Comparison of ENCODE assay signal across 20 cellular contexts in genomic region chr3:188605960-188606359, GRCh38.
DNase-seq lines count a peak whose midpoint lies in the region; ATAC-seq and TF ChIP-seq lines count a peak whose summit lies in the region.
"Had no signal": no experiment of that assay in that cellular context is flagged by ENCODE, and none has a peak within 500 bp of the region (broad histone marks: within the 10 kb centered on the region; RNA-seq: fewer than 3 reads in every experiment).

No MANE protein-coding gene starts in this region.

- no peak for TF ChIP-seq POLR2A in esophagus muscularis mucosa (IDR thresholded peaks at IDR 0.05; ENCODE audit: low read depth)

- H3K27ac Mint-ChIP-seq in T-helper 17 cell = peak overlapping the region; percentile 19
- H3K27ac Mint-ChIP-seq: activated naive CD4-positive, alpha-beta T cell treated with anti-CD3 and anti-CD28 coated beads, Interleukin-2, amount 50 U/mL, for 24 hours; nephron progenitor cell; T-helper 1 cell treated with Interleukin-12 subunit alpha and Interleukin-12 subunit beta and Interleukin-4 antibody, amounts not matched to agents 30 μg/mL and 1 μg/mL, for 36 hours had no signal

- H3K9me3 ChIP-seq in T-helper 17 cell (ENCODE audit: control insufficient read depth, low read length, poor library complexity, severe bottlenecking) = no peaks in the 10 kb centered on the region
- no peaks in the 10 kb centered on the region for H3K9me3 ChIP-seq in esophagus muscularis mucosa
- peaks cover 10% of the 10 kb centered on the region for H3K9me3 ChIP-seq in psoas muscle
- H3K9me3 ChIP-seq in aorta (ENCODE audit: control insufficient read depth, low read length) = no peaks in the 10 kb centered on the region
- H3K9me3 ChIP-seq: body of pancreas, prostate gland, testis had no signal

- TF ChIP-seq CTCF in esophagus muscularis mucosa (IDR thresholded peaks at IDR 0.05) = no peak
- no peak for TF ChIP-seq CTCF in psoas muscle (IDR thresholded peaks at IDR 0.05)

- intact Hi-C loops in esophagus muscularis mucosa (cut with DNase I) = no loop called here
- intact Hi-C loops in psoas muscle (cut with DNase I) = no loop called here
- intact Hi-C loops in aorta (cut with DNase I) = no loop called here

- H3K27me3 Mint-ChIP-seq in T-helper 17 cell = no peaks in the 10 kb centered on the region
- H3K27me3 Mint-ChIP-seq: activated naive CD4-positive, alpha-beta T cell treated with anti-CD3 and anti-CD28 coated beads, Interleukin-2, amount 50 U/mL, for 24 hours had no signal

- H3K4me3 ChIP-seq in esophagus muscularis mucosa (no peak overlapping the region), psoas muscle (peak overlapping the region; percentile 53), aorta (ENCODE audit: low read length in 2 of 2) (no peak overlapping the region)
- H3K4me3 ChIP-seq: body of pancreas, prostate gland, testis had no signal

- no peak for TF ChIP-seq EP300 in esophagus muscularis mucosa (IDR thresholded peaks at IDR 0.05)

- H3K36me3 Mint-ChIP-seq in T-helper 17 cell (ENCODE audit: low read depth) = no peaks in the 10 kb centered on the region

- H3K27me3 ChIP-seq in esophagus muscularis mucosa = no peaks in the 10 kb centered on the region
- H3K27me3 ChIP-seq in psoas muscle (ENCODE audit: insufficient read depth in 3 of 3, low read length in 2 of 3) = no peaks in the 10 kb centered on the region
- no peaks in the 10 kb centered on the region for H3K27me3 ChIP-seq in aorta (ENCODE audit: control insufficient read depth in 1 of 2, insufficient read depth in 2 of 2, low read length in 1 of 2)
- H3K27me3 ChIP-seq: body of pancreas, foreskin keratinocyte, testis had no signal

- no peaks in the 10 kb centered on the region for H3K4me1 Mint-ChIP-seq in T-helper 17 cell
- H3K4me1 Mint-ChIP-seq: nephron progenitor cell had no signal

- H3K4me1 ChIP-seq in esophagus muscularis mucosa (peaks cover 10 to 74% (median 59%) of the 10 kb centered on the region in 4 donors), psoas muscle (peaks cover 37% of the 10 kb centered on the region), aorta (ENCODE audit: control insufficient read depth in 1 of 2, insufficient read depth in 2 of 2, low read length in 2 of 2) (peaks cover 3 to 17% of the 10 kb centered on the region in 2 donors)
- H3K4me1 ChIP-seq: body of pancreas, foreskin keratinocyte, prostate gland had no signal

- 83% methylated on average over 5 of the region's 5 CpGs for WGBS in esophagus muscularis mucosa
- WGBS in psoas muscle, 3 donors = 68 to 89% (median 69%) methylated on average over 5 of the region's 5 CpGs
- WGBS in aorta, 2 donors = 91% methylated on average over 5 of the region's 5 CpGs

- peaks cover 13 to 22% (median 18%) of the 10 kb centered on the region in 4 donors for H3K36me3 ChIP-seq in esophagus muscularis mucosa
- H3K36me3 ChIP-seq in psoas muscle (ENCODE audit: insufficient read depth in 1 of 2, low read depth in 1 of 2) = peaks cover 0 to 14% of the 10 kb centered on the region in 2 donors
- peaks cover 8 to 10% of the 10 kb centered on the region in 2 donors for H3K36me3 ChIP-seq in aorta (ENCODE audit: control insufficient read depth in 1 of 2, insufficient read depth in 2 of 2, low read length in 1 of 2)

- ATAC-seq in T-helper 17 cell = no peak
- peak; percentile 49 to 69 (median 55) for ATAC-seq in psoas muscle
- ATAC-seq in aorta (ENCODE audit: low FRiP score) = no peak
- ATAC-seq: body of pancreas, foreskin keratinocyte, HepG2 had no signal

- peak overlapping the region; percentile 64 to 71 (median 64) for H3K27ac ChIP-seq in esophagus muscularis mucosa (replicated peaks in 1 of 4)
- peak overlapping the region; percentile 86 for H3K27ac ChIP-seq in psoas muscle
- peak overlapping the region; percentile 14 to 59 for H3K27ac ChIP-seq in aorta (ENCODE audit: low read depth in 1 of 2, low read length in 2 of 2)
- H3K27ac ChIP-seq: body of pancreas, foreskin keratinocyte, testis had no signal

- DNase-seq in T-helper 17 cell (no peak), esophagus muscularis mucosa (ENCODE audit: extremely low spot score) (no peak), psoas muscle (no peak), aorta (no peak), NCI-H1092 treated with DMSO at 0.1 percent for 48 hours (lab: John Stamatoyannopoulos, UW) (no peak)
- DNase-seq in stimulated activated CD8-positive, alpha-beta memory T cell treated with anti-CD3 and anti-CD28 coated beads, Interleukin-4, amount 100 ng/mL, for 48 hours = no peak
- no peak for DNase-seq in stimulated activated CD4-positive, alpha-beta T cell treated with anti-CD3 and anti-CD28 coated beads, Interleukin-12 subunit alpha, Interleukin-12 subunit beta, amount 100 ng/mL, for 4 hours
- DNase-seq: body of pancreas, foreskin keratinocyte, GOT3, mesendoderm, NCI-H1417, NCI-H524 treated with DMSO at 0.1 percent for 48 hours, nephron progenitor cell, SHP77 treated with DMSO at 0.1 percent for 48 hours, testis had no signal

- no peak overlapping the region for H3K4me3 Mint-ChIP-seq in T-helper 17 cell
- H3K4me3 Mint-ChIP-seq: activated naive CD4-positive, alpha-beta T cell treated with anti-CD3 and anti-CD28 coated beads, Interleukin-2, amount 50 U/mL, for 24 hours; nephron progenitor cell; T-helper 1 cell treated with Interleukin-12 subunit alpha and Interleukin-12 subunit beta and Interleukin-4 antibody, amounts not matched to agents 30 μg/mL and 1 μg/mL, for 36 hours had no signal

Comparison
In these comparisons a context has a peak if more than half of its experiments do, and no peak if none do; other contexts are left out.
1. ATAC-seq: peak in psoas muscle (4 of 4); none in T-helper 17 cell (single experiment) and aorta (single experiment).
2. Peak in every context shown above with its lines, with median percentiles within 50 percentile points of each other: H3K27ac ChIP-seq.